24 cellular contexts compared by ENCODE assay signal in genomic region chr12:64566122-64566521, GRCh38. TPM values are rescaled to one million over a fixed set of nuclear protein-coding genes. Genes with fewer than 3 reads are reported as not detected.
DNase-seq lines count a peak whose midpoint lies in the region; TF ChIP-seq lines count a peak whose summit lies in the region.
"Had no signal": no experiment of that assay in that cellular context is flagged by ENCODE, and none has a peak within 500 bp of the region (broad histone marks: within the 10 kb centered on the region; RNA-seq: fewer than 3 reads in every experiment).

No MANE protein-coding gene starts in this region.

- H4K20me1 ChIP-seq in Karpas-422 (ENCODE audit: insufficient read depth, low read depth, low read length): no peaks in the 10 kb centered on the region

- H3K27me3 ChIP-seq in Karpas-422 (ENCODE audit: low read length): no peaks in the 10 kb centered on the region
- H3K27me3 ChIP-seq: dorsolateral prefrontal cortex, spleen, upper lobe of left lung had no signal

- peak overlapping the region; percentile 78 for H3K27ac Mint-ChIP-seq in osteocyte (ENCODE audit: unreplicated experiment)
- no peak overlapping the region for H3K27ac Mint-ChIP-seq in activated CD4-positive, alpha-beta T cell treated with anti-CD3 and anti-CD28 coated beads, Interleukin-2, amount 10 ng/mL, durations not matched to agents 7 days and 5 days
- H3K27ac Mint-ChIP-seq: activated B cell treated with CpG ODN at 0.5 μM for 24 hours; activated T-helper 1 cell treated with anti-CD3 and anti-CD28 coated beads, Interleukin-12 subunit alpha, Interleukin-12 subunit beta, Interleukin-2, Interleukin-4 antibody, amounts not matched to agents 30 ng/mL and 10 ng/mL and 1 ng/mL, durations not matched to agents 14 hours and 24 hours and 36 hours; natural killer cell had no signal

- no peaks in the 10 kb centered on the region for H3K27me3 Mint-ChIP-seq in osteocyte (ENCODE audit: unreplicated experiment)
- no peaks in the 10 kb centered on the region for H3K27me3 Mint-ChIP-seq in activated CD4-positive, alpha-beta T cell treated with anti-CD3 and anti-CD28 coated beads, Interleukin-2, amount 10 ng/mL, durations not matched to agents 7 days and 5 days
- H3K27me3 Mint-ChIP-seq: activated B cell treated with CpG ODN at 0.5 μM for 24 hours; CD4-positive, alpha-beta memory T cell had no signal

- H3K79me2 ChIP-seq in Karpas-422 (ENCODE audit: low read length): no peaks in the 10 kb centered on the region

- no peak overlapping the region for H2AFZ ChIP-seq in Karpas-422 (ENCODE audit: low read length)

- H3K36me3 ChIP-seq in Karpas-422 (ENCODE audit: insufficient read depth, low read length): no peaks in the 10 kb centered on the region
- H3K36me3 ChIP-seq: spleen, upper lobe of left lung had no signal

- no peaks in the 10 kb centered on the region for H3K9me3 Mint-ChIP-seq in osteocyte (ENCODE audit: unreplicated experiment)
- no peaks in the 10 kb centered on the region for H3K9me3 Mint-ChIP-seq in activated CD4-positive, alpha-beta T cell treated with anti-CD3 and anti-CD28 coated beads, Interleukin-2, amount 10 ng/mL, durations not matched to agents 7 days and 5 days
- H3K9me3 Mint-ChIP-seq: activated B cell treated with CpG ODN at 0.5 μM for 24 hours; activated T-helper 1 cell treated with anti-CD3 and anti-CD28 coated beads, Interleukin-12 subunit alpha, Interleukin-12 subunit beta, Interleukin-2, Interleukin-4 antibody, amounts not matched to agents 30 ng/mL and 10 ng/mL and 1 ng/mL, durations not matched to agents 14 hours and 24 hours and 36 hours; CD4-positive, alpha-beta memory T cell; natural killer cell had no signal

- TF ChIP-seq CTCF in osteocyte (IDR thresholded peaks at IDR 0.05): no peak

- no peak overlapping the region for H3K4me2 ChIP-seq in Karpas-422 (ENCODE audit: low read depth, low read length, poor library complexity, severe bottlenecking)

- POLR2A ChIA-PET in activated CD4-positive, alpha-beta T cell treated with anti-CD3 and anti-CD28 coated beads, Interleukin-2, amount 10 ng/mL, durations not matched to agents 7 days and 5 days (lab: Charles Lee): no interaction called here

- DNase-seq in EH (ENCODE audit: low read depth): peak; percentile 73
- DNase-seq in Karpas-422: peak; percentile 11
- DNase-seq in fibroblast of gingiva (ENCODE audit: low read depth): peak; percentile 31
- DNase-seq in osteocyte (ENCODE audit: extremely low spot score, unreplicated experiment): no peak
- no peak for DNase-seq in activated CD4-positive, alpha-beta T cell treated with anti-CD3 and anti-CD28 coated beads, Interleukin-2, amount 10 ng/mL, durations not matched to agents 7 days and 5 days
- DNase-seq in activated CD4-positive, CD25-positive, alpha-beta regulatory T cell (lab: John Stamatoyannopoulos, UW): no peak
- no peak for DNase-seq in NCI-H1105 treated with DMSO at 0.1 percent for 48 hours (lab: John Stamatoyannopoulos, UW)
- DNase-seq: activated B cell treated with CpG ODN at 0.5 μM for 24 hours; activated CD4-positive, alpha-beta T cell treated with anti-CD3 and anti-CD28 coated beads, Interleukin-2, amount 50 U/mL, for 48 hours; activated naive CD4-positive, alpha-beta T cell treated with anti-CD3 and anti-CD28 coated beads, Interleukin-2, amount 50 U/mL, for 16 hours; anterior cingulate cortex; CD4-positive, alpha-beta memory T cell; central memory CD4-positive, alpha-beta T cell; dorsolateral prefrontal cortex; GOT3; kidney; natural killer cell; NCI-H1048; NCI-H187; right cardiac atrium; SHP77 treated with DMSO at 0.1 percent for 48 hours; spleen; upper lobe of left lung had no signal

- H3K27ac ChIP-seq in Karpas-422 (ENCODE audit: low read length): no peak overlapping the region
- H3K27ac ChIP-seq: dorsolateral prefrontal cortex, spleen, upper lobe of left lung had no signal

- H3K4me3 Mint-ChIP-seq in osteocyte (ENCODE audit: unreplicated experiment): no peak overlapping the region
- H3K4me3 Mint-ChIP-seq in activated CD4-positive, alpha-beta T cell treated with anti-CD3 and anti-CD28 coated beads, Interleukin-2, amount 10 ng/mL, durations not matched to agents 7 days and 5 days: no peak overlapping the region
- H3K4me3 Mint-ChIP-seq: activated B cell treated with CpG ODN at 0.5 μM for 24 hours; activated T-helper 1 cell treated with anti-CD3 and anti-CD28 coated beads, Interleukin-12 subunit alpha, Interleukin-12 subunit beta, Interleukin-2, Interleukin-4 antibody, amounts not matched to agents 30 ng/mL and 10 ng/mL and 1 ng/mL, durations not matched to agents 14 hours and 24 hours and 36 hours; CD4-positive, alpha-beta memory T cell; natural killer cell had no signal

- no peaks in the 10 kb centered on the region for H3K36me3 Mint-ChIP-seq in osteocyte (ENCODE audit: unreplicated experiment)
- no peaks in the 10 kb centered on the region for H3K36me3 Mint-ChIP-seq in activated CD4-positive, alpha-beta T cell treated with anti-CD3 and anti-CD28 coated beads, Interleukin-2, amount 10 ng/mL, durations not matched to agents 7 days and 5 days (ENCODE audit: low read depth)
- H3K36me3 Mint-ChIP-seq: CD4-positive, alpha-beta memory T cell; natural killer cell had no signal

- no peaks in the 10 kb centered on the region for H3K9me3 ChIP-seq in Karpas-422 (ENCODE audit: low read length)
- H3K9me3 ChIP-seq: spleen, upper lobe of left lung had no signal

- no peak overlapping the region for H3K9ac ChIP-seq in Karpas-422 (ENCODE audit: low read length)

- H3K4me1 Mint-ChIP-seq in osteocyte (ENCODE audit: unreplicated experiment): peaks cover 50% of the 10 kb centered on the region
- H3K4me1 Mint-ChIP-seq in activated CD4-positive, alpha-beta T cell treated with anti-CD3 and anti-CD28 coated beads, Interleukin-2, amount 10 ng/mL, durations not matched to agents 7 days and 5 days: peaks cover 21% of the 10 kb centered on the region
- H3K4me1 Mint-ChIP-seq: activated B cell treated with CpG ODN at 0.5 μM for 24 hours had no signal

- no peaks in the 10 kb centered on the region for H3K9me2 ChIP-seq in Karpas-422 (replicated peaks; ENCODE audit: insufficient read depth, low read length)

- peaks cover 5% of the 10 kb centered on the region; the same call in 1 of the 2 replicates for H3K4me1 ChIP-seq in Karpas-422 (ENCODE audit: low read length)

- H3K4me3 ChIP-seq in Karpas-422 (ENCODE audit: low read length): no peak overlapping the region
- H3K4me3 ChIP-seq: dorsolateral prefrontal cortex, spleen, upper lobe of left lung had no signal

- CTCF ChIA-PET in activated CD4-positive, alpha-beta T cell treated with anti-CD3 and anti-CD28 coated beads, Interleukin-2, amount 10 ng/mL, durations not matched to agents 7 days and 5 days (lab: Charles Lee): no interaction called here

RNA-seq across cellular contexts. Expression of gene RASSF3, which starts 44.2 kb away (rescaled TPM):
- total RNA-seq in Karpas-422 (2014; rRNA removed; shearing (Covaris generic); ENCODE audit: low replicate concordance): 21.5 and 27.4 TPM in 2 replicates
- total RNA-seq in osteocyte: 27.0 and 29.0 TPM in 2 replicates
- total RNA-seq in activated CD4-positive, alpha-beta T cell treated with anti-CD3 and anti-CD28 coated beads, Interleukin-2, amount 10 ng/mL, durations not matched to agents 7 days and 5 days: 100 to 1,000 TPM; 114 to 115 TPM

Comparison
In these comparisons a context has a peak if more than half of its experiments do, and no peak if none do; other contexts are left out.
1. DNase-seq: peak in EH (single experiment), Karpas-422 (single experiment) and fibroblast of gingiva (single experiment); none in osteocyte (single experiment), activated CD4-positive, alpha-beta T cell treated with anti-CD3 and anti-CD28 coated beads, Interleukin-2, amount 10 ng/mL, durations not matched to agents 7 days and 5 days (single experiment), activated CD4-positive, CD25-positive, alpha-beta regulatory T cell (0 of 4) and NCI-H1105 treated with DMSO at 0.1 percent for 48 hours (single experiment).